In the genomic region with DNA sequence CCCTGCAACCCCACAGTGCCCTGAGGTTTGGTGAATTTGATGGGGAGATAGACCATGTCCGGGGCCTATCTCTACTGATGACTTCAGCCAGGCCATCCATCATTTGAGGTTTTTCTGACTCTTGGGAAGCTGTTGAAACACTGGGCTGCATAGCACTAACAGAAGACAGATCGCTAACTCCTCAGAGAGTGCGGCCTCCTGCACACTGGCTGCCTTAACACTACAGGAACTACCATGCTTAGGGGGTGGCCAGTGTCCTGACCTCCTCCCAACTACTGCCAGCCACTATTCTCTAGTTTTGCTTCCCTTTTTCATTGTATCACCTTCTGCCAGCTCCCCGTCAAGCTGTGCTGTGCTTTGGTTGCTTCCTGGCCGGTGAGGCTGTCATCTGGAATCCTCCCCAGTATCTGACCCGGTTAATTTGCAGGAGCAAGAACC, we compare ENCODE assay signal across 9 cellular contexts. TPM values are rescaled to one million over a fixed set of nuclear protein-coding genes. Genes with fewer than 3 reads are reported as not detected.
DNase-seq lines count a peak whose midpoint lies in the region; ATAC-seq, FAIRE-seq and TF ChIP-seq lines count a peak whose summit lies in the region.
"Had no signal": no experiment of that assay in that cellular context is flagged by ENCODE, and none has a peak within 500 bp of the region (broad histone marks: within the 10 kb centered on the region; RNA-seq: fewer than 3 reads in every experiment).

No MANE protein-coding gene starts in this region.

- no peak overlapping the region for H2BK15ac ChIP-seq in mesenchymal stem cell (ENCODE audit: low read depth, poor library complexity, severe bottlenecking)

- H3K9me3 ChIP-seq in GM12878 (replicated peaks; ENCODE audit: control insufficient read depth, insufficient read depth, low read length) = no peaks in the 10 kb centered on the region
- no peaks in the 10 kb centered on the region for H3K9me3 ChIP-seq in mesenchymal stem cell (ENCODE audit: control insufficient read depth, low read length)
- H3K9me3 ChIP-seq in tibial artery = no peaks in the 10 kb centered on the region
- no peaks in the 10 kb centered on the region for H3K9me3 ChIP-seq in WERI-Rb-1 (ENCODE audit: severe bottlenecking)

- TF ChIP-seq POLR2A in GM12878 (IDR thresholded peaks at IDR 0.05; ENCODE audit: low read depth, low read length) = no peak

- H3K27ac Mint-ChIP-seq in activated CD4-positive, alpha-beta T cell treated with anti-CD3 and anti-CD28 coated beads, Interleukin-2, amount 10 ng/mL, durations not matched to agents 24 days and 14 days = peak overlapping the region; percentile 1

- H2AFZ ChIP-seq in GM12878 (ENCODE audit: control insufficient read depth, low read depth, low read length) (no peak overlapping the region), mesenchymal stem cell (ENCODE audit: low read depth, low read length) (no peak overlapping the region)

- in situ Hi-C loops in GM12878 (cut with MboI) = no loop called here

- no peak for FAIRE-seq in GM12878 (lab: Jason Lieb, UNC)
- FAIRE-seq: bronchial epithelial cell had no signal

- CTCF ChIA-PET in GM12878 (lab: Yijun Ruan, JAX) = no interaction called here

- H3K14ac ChIP-seq in mesenchymal stem cell (ENCODE audit: low read length in 2 of 2) = no peak overlapping the region

- TF ChIP-seq EP300 in GM12878 (IDR thresholded peaks at IDR 0.05; ENCODE audit: borderline replicate concordance in 1 of 2, control insufficient read depth in 1 of 2, low read depth in 2 of 2, low read length in 2 of 2) = no peak

- SMC1A ChIA-PET in GM12878 (lab: Charles Lee; ENCODE audit: uncharacterized antibody, unreplicated experiment) = no interaction called here

- 55% methylated on average over 6 of the region's 6 CpGs for WGBS in GM12878 (ENCODE audit: insufficient coverage, insufficient replicate concordance, low lambda C conversion rate, missing lambda C conversion rate)
- WGBS in mesenchymal stem cell = 39% methylated on average over 6 of the region's 6 CpGs

- TF ChIP-seq CTCF in GM12878 (IDR thresholded peaks at IDR 0.05 in 2 of 3, conservative IDR thresholded peaks at IDR 0.05 in 1 of 3; ENCODE audit: control insufficient read depth in 2 of 3, extremely low read depth in 1 of 3, insufficient read depth in 1 of 3, low read depth in 3 of 3, low read length in 3 of 3) = no peak
- TF ChIP-seq CTCF in tibial artery (IDR thresholded peaks at IDR 0.05) = no peak
- TF ChIP-seq CTCF in WERI-Rb-1 (IDR thresholded peaks at IDR 0.05; ENCODE audit: low read depth, low read length) = no peak

- intact Hi-C loops in activated CD4-positive, alpha-beta T cell treated with anti-CD3 and anti-CD28 coated beads, Interleukin-2, amount 10 ng/mL, durations not matched to agents 24 days and 14 days (cut with micrococcal nuclease) = no loop called here
- intact Hi-C loops in GM12878 (cut with micrococcal nuclease; ENCODE audit: unreplicated experiment) (no loop called here), tibial artery (cut with DNase I; ENCODE audit: low total_unique reads) (no loop called here)

- no peak overlapping the region for H3K9ac ChIP-seq in GM12878 (ENCODE audit: control insufficient read depth, insufficient read depth, low read length)
- peak overlapping the region; percentile 35 for H3K9ac ChIP-seq in mesenchymal stem cell (ENCODE audit: low read length)

- H3K4me1 Mint-ChIP-seq in activated CD4-positive, alpha-beta T cell treated with anti-CD3 and anti-CD28 coated beads, Interleukin-2, amount 10 ng/mL, durations not matched to agents 24 days and 14 days = peaks cover 2% of the 10 kb centered on the region

- RAD21 ChIA-PET in GM12878 (lab: Charles Lee; ENCODE audit: unreplicated experiment) = interaction anchor here (1.0 kb wide), 1 partner anchor 15 kb away, joined by 3 read pairs; no protein-coding TSS in a partner anchor

- peak; percentile 67 for ATAC-seq in GM12878
- no peak for ATAC-seq in HG02588 (IDR thresholded peaks at IDR 0.05; ENCODE audit: unreplicated experiment)
- no peak for ATAC-seq in GM21529 (IDR thresholded peaks at IDR 0.05; ENCODE audit: unreplicated experiment)

- H3K4ac ChIP-seq in mesenchymal stem cell (ENCODE audit: low read depth in 1 of 2, low read length in 2 of 2) = no peak overlapping the region

- no peak overlapping the region for H2AK5ac ChIP-seq in mesenchymal stem cell (ENCODE audit: low read length, severe bottlenecking)

- H3K79me2 ChIP-seq in GM12878 (ENCODE audit: control insufficient read depth, insufficient read depth, low read length) = no peaks in the 10 kb centered on the region

- H3K18ac ChIP-seq in mesenchymal stem cell (ENCODE audit: low read depth in 1 of 2, low read length in 2 of 2) = peak overlapping the region; percentile 35 to 85

- no peak overlapping the region for H3K4me2 ChIP-seq in GM12878 (ENCODE audit: control insufficient read depth, insufficient read depth)
- no peak overlapping the region for H3K4me2 ChIP-seq in mesenchymal stem cell (ENCODE audit: low read length, poor library complexity, severe bottlenecking)

- no peaks in the 10 kb centered on the region for H3K79me1 ChIP-seq in mesenchymal stem cell (replicated peaks; ENCODE audit: low read length, poor library complexity, severe bottlenecking)

- BruUV-seq in GM12878 (replicated peaks; lab: Mats Ljungman, UMichigan) = no TSS peak

- peaks cover 15 to 22% of the 10 kb centered on the region in 2 experiments for H3K36me3 ChIP-seq in GM12878 (ENCODE audit: control insufficient read depth in 2 of 2, insufficient read depth in 2 of 2, low read length in 1 of 2)
- H3K36me3 ChIP-seq in mesenchymal stem cell (ENCODE audit: control insufficient read depth in 1 of 2, insufficient read depth in 2 of 2, low read depth in 1 of 2, low read length in 2 of 2) = peaks cover 9 to 40% of the 10 kb centered on the region in 2 experiments
- H3K36me3 ChIP-seq in tibial artery = no peaks in the 10 kb centered on the region
- peaks cover 3% of the 10 kb centered on the region; the same call in 1 of the 2 replicates for H3K36me3 ChIP-seq in WERI-Rb-1

- peak overlapping the region; percentile 23 to 69 for H2BK12ac ChIP-seq in mesenchymal stem cell (ENCODE audit: low read length in 2 of 2)

- H3K36me3 Mint-ChIP-seq in activated CD4-positive, alpha-beta T cell treated with anti-CD3 and anti-CD28 coated beads, Interleukin-2, amount 10 ng/mL, durations not matched to agents 24 days and 14 days (ENCODE audit: low read depth) = peaks cover 47% of the 10 kb centered on the region

- no peaks in the 10 kb centered on the region for H3K27me3 Mint-ChIP-seq in activated CD4-positive, alpha-beta T cell treated with anti-CD3 and anti-CD28 coated beads, Interleukin-2, amount 10 ng/mL, durations not matched to agents 24 days and 14 days

- H4K20me1 ChIP-seq in GM12878 (ENCODE audit: control insufficient read depth, insufficient read depth) = no peaks in the 10 kb centered on the region

- H3K4me3 ChIP-seq in GM12878 = no peak overlapping the region
- H3K4me3 ChIP-seq in mesenchymal stem cell (ENCODE audit: insufficient read depth in 1 of 2, low read depth in 1 of 2, low read length in 2 of 2) = peak overlapping the region in 1 of 2 experiments; percentile 16
- H3K4me3 ChIP-seq in tibial artery = no peak overlapping the region
- H3K4me3 ChIP-seq in WERI-Rb-1 (ENCODE audit: low read depth, low read length) = no peak overlapping the region

- no peak overlapping the region for H3K4me3 Mint-ChIP-seq in activated CD4-positive, alpha-beta T cell treated with anti-CD3 and anti-CD28 coated beads, Interleukin-2, amount 10 ng/mL, durations not matched to agents 24 days and 14 days

- H2BK120ac ChIP-seq in mesenchymal stem cell (ENCODE audit: low read depth, low read length) = peak overlapping the region; percentile 0

- no peak overlapping the region for H2BK5ac ChIP-seq in mesenchymal stem cell (ENCODE audit: low read depth, low read length, poor library complexity, severe bottlenecking)

- H3K27me3 ChIP-seq in GM12878 (replicated peaks in 1 of 2; ENCODE audit: control insufficient read depth in 2 of 2, insufficient read depth in 2 of 2, low read length in 1 of 2) (no peaks in the 10 kb centered on the region), mesenchymal stem cell (ENCODE audit: control insufficient read depth in 1 of 2, insufficient read depth in 1 of 2, low read length in 2 of 2) (no peaks in the 10 kb centered on the region), tibial artery (no peaks in the 10 kb centered on the region), WERI-Rb-1 (ENCODE audit: insufficient read depth, low read depth, severe bottlenecking) (no peaks in the 10 kb centered on the region)

- no peak for TF ChIP-seq RAD21 in GM12878 (IDR thresholded peaks at IDR 0.05; ENCODE audit: insufficient read depth, low read depth, low read length)

- no peak for DNase-seq in activated CD4-positive, alpha-beta T cell treated with anti-CD3 and anti-CD28 coated beads, Interleukin-2, amount 10 ng/mL, durations not matched to agents 24 days and 14 days
- no peak for DNase-seq in activated CD4-positive, alpha-beta T cell treated with anti-CD3 and anti-CD28 coated beads for 48 hours
- DNase-seq in GM12878 (ENCODE audit: low read depth, low spot score) (no peak), mesenchymal stem cell (peak; percentile 80), tibial artery (no peak), WERI-Rb-1 (no peak)

- H4K8ac ChIP-seq in mesenchymal stem cell (ENCODE audit: low read length) = peak overlapping the region; percentile 27

- POLR2A ChIA-PET in GM12878 (lab: Charles Lee) = no interaction called here

- H3K4me1 ChIP-seq in GM12878 (ENCODE audit: control insufficient read depth, insufficient read depth, low read length) (no peaks in the 10 kb centered on the region), mesenchymal stem cell (ENCODE audit: control insufficient read depth, insufficient read depth, low read depth, low read length) (peaks cover 14% of the 10 kb centered on the region), tibial artery (peaks cover 0 to 56% (median 17%) of the 10 kb centered on the region in 4 donors)

- H3K9me3 Mint-ChIP-seq in activated CD4-positive, alpha-beta T cell treated with anti-CD3 and anti-CD28 coated beads, Interleukin-2, amount 10 ng/mL, durations not matched to agents 24 days and 14 days = no peaks in the 10 kb centered on the region

- H3K23ac ChIP-seq in mesenchymal stem cell (ENCODE audit: low read length in 2 of 2) = no peak overlapping the region

- no peak overlapping the region for H3K27ac ChIP-seq in GM12878 (ENCODE audit: control insufficient read depth, insufficient read depth)
- H3K27ac ChIP-seq in mesenchymal stem cell (ENCODE audit: low read length, poor library complexity, severe bottlenecking) = no peak overlapping the region
- peak overlapping the region; percentile 18 to 55 for H3K27ac ChIP-seq in tibial artery
- no peak overlapping the region for H3K27ac ChIP-seq in WERI-Rb-1

- H4K91ac ChIP-seq in mesenchymal stem cell (ENCODE audit: low read length) = no peak overlapping the region

RNA-seq across cellular contexts. Expression of gene TRAF3IP2, which starts 57.1 kb away (rescaled TPM):
- total RNA-seq in activated CD4-positive, alpha-beta T cell treated with anti-CD3 and anti-CD28 coated beads, Interleukin-2, amount 10 ng/mL, durations not matched to agents 24 days and 14 days = 17.7 and 19.8 TPM in 2 replicates
- total RNA-seq in GM12878 (2013; cell fraction: nucleolus; rRNA removed) = 25.4 and 25.5 TPM in 2 replicates
- total RNA-seq in GM12878 (2014; rRNA removed) = 33.7 and 40.7 TPM in 2 replicates
- total RNA-seq in GM12878 (2014; rRNA removed; fragmentation: Illumina TruSeq; extraction: Trizol) = 25.4 and 26.9 TPM in 2 replicates
- 26.9 and 30.4 TPM in 2 replicates for total RNA-seq in GM12878 (2021)
- polyA plus RNA-seq in GM12878 (2011; ENCODE audit: low read depth) = 25.3 TPM
- polyA plus RNA-seq in GM12878 (2011; rRNA removed) = 23.2 and 26.0 TPM in 2 replicates
- polyA plus RNA-seq in GM12878 (2011; cell fraction: cytosol; rRNA removed) = 35.6 TPM in 2 replicates
- polyA plus RNA-seq in GM12878 (2011; cell fraction: nucleus; rRNA removed) = 19.3 and 20.2 TPM in 2 replicates
- 26.5 and 28.1 TPM in 2 replicates for polyA plus RNA-seq in GM12878 (2012)
- polyA plus RNA-seq in GM12878 (2014; fragmentation: Illumina TruSeq; extraction: Trizol) = 23.8 and 32.5 TPM in 2 replicates
- 10 to 100 TPM; 17.0 to 18.9 TPM for polyA plus RNA-seq in GM12878 (2014; fragmentation: Nextera tagmentation; extraction: Ambion mirVana)
- 27.1 and 27.9 TPM in 2 replicates for polyA plus RNA-seq in GM12878 (2014; rRNA removed)
- polyA plus RNA-seq in GM12878 (2016; fragmentation: Nextera tagmentation; extraction: Ambion mirVana) = 10 to 100 TPM; 17.7 to 18.9 TPM
- polyA minus RNA-seq in GM12878 (2011; rRNA and poly(A)+ RNA removed) = 31.6 and 46.8 TPM in 2 replicates
- 13.9 and 14.7 TPM in 2 replicates for polyA minus RNA-seq in GM12878 (2011; cell fraction: cytosol; rRNA and poly(A)+ RNA removed)
- polyA minus RNA-seq in GM12878 (2011; cell fraction: nucleus; rRNA and poly(A)+ RNA removed) = 13.9 and 19.9 TPM in 2 replicates
- polyA plus RNA-seq in mesenchymal stem cell (2013, experiment 1 of 2) = 12.5 TPM
- 13.1 TPM for polyA plus RNA-seq in mesenchymal stem cell (2013, experiment 2 of 2)

Comparison
In these comparisons a context has a peak if more than half of its experiments do, and no peak if none do; other contexts are left out.
1. H3K27ac ChIP-seq: peak in tibial artery (2 of 2); none in GM12878 (single experiment), mesenchymal stem cell (single experiment) and WERI-Rb-1 (single experiment).